Comparison of ENCODE assay signal across 14 cellular contexts in genomic region chr6:125950293-125950692, GRCh38. TPM values are rescaled to one million over a fixed set of nuclear protein-coding genes. Genes with fewer than 3 reads are reported as not detected.
DNase-seq lines count a peak whose midpoint lies in the region; ATAC-seq and TF ChIP-seq lines count a peak whose summit lies in the region.
"Had no signal": no experiment of that assay in that cellular context is flagged by ENCODE, and none has a peak within 500 bp of the region (broad histone marks: within the 10 kb centered on the region; RNA-seq: fewer than 3 reads in every experiment).

No MANE protein-coding gene starts in this region.

- peak overlapping the region; percentile 55 for H3K27ac Mint-ChIP-seq in HFFc6
- no peak overlapping the region for H3K27ac Mint-ChIP-seq in chondrocyte (ENCODE audit: unreplicated experiment)

- H3K9me3 Mint-ChIP-seq in HFFc6 (no peaks in the 10 kb centered on the region), chondrocyte (ENCODE audit: low read depth) (no peaks in the 10 kb centered on the region)
- H3K9me3 Mint-ChIP-seq: neural crest cell had no signal

- H3K27me3 Mint-ChIP-seq in HFFc6 (ENCODE audit: insufficient read depth) (peaks cover 2% of the 10 kb centered on the region; the same call in 1 of the 2 replicates), chondrocyte (ENCODE audit: low read depth) (no peaks in the 10 kb centered on the region)

- peaks cover 54% of the 10 kb centered on the region for H3K4me1 Mint-ChIP-seq in HFFc6 (ENCODE audit: low read depth)
- H3K4me1 Mint-ChIP-seq in chondrocyte (ENCODE audit: low read depth) = peaks cover 37% of the 10 kb centered on the region
- H3K4me1 Mint-ChIP-seq: neural crest cell had no signal

- DNase-seq in EH (ENCODE audit: low read depth) (peak; percentile 93), HFFc6 (peak; percentile 77), amniotic epithelial cell (ENCODE audit: low read depth) (peak; percentile 75), iPS-NIHi11 (ENCODE audit: low spot score) (peak; percentile 34), chondrocyte (ENCODE audit: low spot score) (no peak), GM10266 (ENCODE audit: extremely low spot score) (no peak)
- DNase-seq: COR-L47, left lung, NCI-H1092, NCI-H446 treated with DMSO at 0.1 percent for 48 hours had no signal

- ATAC-seq in HG02763 (IDR thresholded peaks at IDR 0.05; ENCODE audit: unreplicated experiment) = no peak
- no peak for ATAC-seq in GM18502 (IDR thresholded peaks at IDR 0.05; ENCODE audit: poor library complexity, unreplicated experiment)
- ATAC-seq: left lung, Panc1 had no signal

- TF ChIP-seq CTCF in HFFc6 (IDR thresholded peaks at IDR 0.05) (no peak), chondrocyte (IDR thresholded peaks at IDR 0.05) (no peak), GM10266 (IDR thresholded peaks at IDR 0.05; ENCODE audit: control insufficient read depth, insufficient read depth, low read depth, missing control alignments) (no peak)

- H3K36me3 Mint-ChIP-seq in HFFc6 (ENCODE audit: low read depth) = no peaks in the 10 kb centered on the region
- H3K36me3 Mint-ChIP-seq in chondrocyte (ENCODE audit: low read depth) = no peaks in the 10 kb centered on the region

- H3K4me3 Mint-ChIP-seq in HFFc6 (0 out of 2 replicates have a peak overlapping the region, but pooled peaks have one; percentile 27), chondrocyte (ENCODE audit: unreplicated experiment) (no peak overlapping the region)
- H3K4me3 Mint-ChIP-seq: neural crest cell had no signal

RNA-seq across cellular contexts. Expression of gene HINT3, which starts 6.3 kb away (rescaled TPM):
- 10 to 100 TPM; 11.0 to 14.4 (median 12.3) TPM for total RNA-seq in HFFc6 (2021; fragmentation: NEBNext Ultra II Directional; extraction: Animal tissue kit (Norgen Biotek cat#: 25700))
- total RNA-seq in chondrocyte = 15.7 to 19.7 TPM (median 19.3 TPM) in 3 replicates

RNA-seq across cellular contexts. Expression of gene TRMT11, which starts 36.0 kb away (rescaled TPM):
- 10 to 100 TPM; 12.8 to 20.7 (median 15.2) TPM for total RNA-seq in HFFc6 (2021; fragmentation: NEBNext Ultra II Directional; extraction: Animal tissue kit (Norgen Biotek cat#: 25700))
- 12.0 to 21.0 TPM (median 15.4 TPM) in 3 replicates for total RNA-seq in chondrocyte

Comparison
In these comparisons a context has a peak if more than half of its experiments do, and no peak if none do; other contexts are left out.
1. DNase-seq: peak in EH (single experiment), HFFc6 (single experiment), amniotic epithelial cell (single experiment) and iPS-NIHi11 (single experiment); none in chondrocyte (single experiment) and GM10266 (single experiment).